Comparison of ENCODE assay signal across 12 cellular contexts in genomic region chr6:337782-338464, GRCh38.
A peak's percentile ranks its signal among the peaks of the same experiment; 100 is the strongest.
DNase-seq lines count a peak whose midpoint lies in the region; ATAC-seq and TF ChIP-seq lines count a peak whose summit lies in the region.
"Had no signal": no experiment of that assay in that cellular context is flagged by ENCODE, and none has a peak within 500 bp of the region (broad histone marks: within the 10 kb centered on the region; RNA-seq: fewer than 3 reads in every experiment).

No MANE protein-coding gene starts in this region.

- H3K4me3 Mint-ChIP-seq in T-helper 2 cell treated with Interferon-gamma antibody and Interleukin-4, amounts not matched to agents 5 μg/mL and 100 μg/mL, for 36 hours = peak overlapping the region; percentile 79
- peak overlapping the region; percentile 83 for H3K4me3 Mint-ChIP-seq in activated naive CD8-positive, alpha-beta T cell

- H3K4me1 Mint-ChIP-seq in T-helper 2 cell treated with Interferon-gamma antibody and Interleukin-4, amounts not matched to agents 5 μg/mL and 100 μg/mL, for 36 hours (ENCODE audit: low read depth) = peaks cover 67% of the 10 kb centered on the region
- H3K4me1 Mint-ChIP-seq in activated naive CD8-positive, alpha-beta T cell (ENCODE audit: low read depth) = peaks cover 69% of the 10 kb centered on the region

- H3K27me3 ChIP-seq in neutrophil = no peaks in the 10 kb centered on the region
- H3K27me3 ChIP-seq: thyroid gland had no signal

- DNase-seq in T-helper 2 cell treated with Interferon-gamma antibody and Interleukin-4, amounts not matched to agents 5 μg/mL and 100 μg/mL, for 36 hours (ENCODE audit: low spot score) = no peak
- no peak for DNase-seq in T-helper 2 cell
- no peak for DNase-seq in NCI-H187 (lab: John Stamatoyannopoulos, UW)
- DNase-seq in DMS 273 treated with DMSO at 0.1 percent for 48 hours (lab: John Stamatoyannopoulos, UW) = no peak
- DNase-seq: 8988T, NCI-H345, thyroid gland had no signal

- H3K4me1 ChIP-seq in HEK293 (ENCODE audit: control insufficient read depth, insufficient read depth, low read length) (peaks cover 2% of the 10 kb centered on the region), neutrophil (ENCODE audit: control insufficient read depth in 1 of 2, insufficient read depth in 1 of 2, low read depth in 1 of 2, low read length in 1 of 2) (peaks cover 65 to 76% of the 10 kb centered on the region in 2 experiments)

- ATAC-seq in GM19397 (IDR thresholded peaks at IDR 0.05; ENCODE audit: unreplicated experiment) = no peak
- ATAC-seq: activated T-helper 17 cell treated with anti-CD3 and anti-CD28 coated beads, Interleukin-2, amount 50 U/mL, for 72 hours had no signal

- no peaks in the 10 kb centered on the region for H3K36me3 ChIP-seq in HEK293 (ENCODE audit: control insufficient read depth in 2 of 2, insufficient read depth in 1 of 2, low read length in 2 of 2)
- no peaks in the 10 kb centered on the region for H3K36me3 ChIP-seq in neutrophil
- H3K36me3 ChIP-seq: thyroid gland had no signal

- H3K27me3 Mint-ChIP-seq in T-helper 2 cell treated with Interferon-gamma antibody and Interleukin-4, amounts not matched to agents 5 μg/mL and 100 μg/mL, for 36 hours (ENCODE audit: low read depth) = no peaks in the 10 kb centered on the region
- no peaks in the 10 kb centered on the region for H3K27me3 Mint-ChIP-seq in activated naive CD8-positive, alpha-beta T cell
- H3K27me3 Mint-ChIP-seq: activated T-helper 17 cell treated with anti-CD3 and anti-CD28 coated beads, Interleukin-2, amount 50 U/mL, for 72 hours had no signal

- H3K27ac Mint-ChIP-seq in T-helper 2 cell treated with Interferon-gamma antibody and Interleukin-4, amounts not matched to agents 5 μg/mL and 100 μg/mL, for 36 hours = peak overlapping the region; percentile 80
- H3K27ac Mint-ChIP-seq in activated naive CD8-positive, alpha-beta T cell = peak overlapping the region; percentile 85
- H3K27ac Mint-ChIP-seq: activated T-helper 17 cell treated with anti-CD3 and anti-CD28 coated beads, Interleukin-2, amount 50 U/mL, for 72 hours had no signal

- H3K27ac ChIP-seq in HEK293 (ENCODE audit: extremely low read depth, low read depth, low read length) (no peak overlapping the region), neutrophil (peak overlapping the region; percentile 73)
- H3K27ac ChIP-seq: thyroid gland had no signal

- POLR2A ChIA-PET in HEK293 (lab: Yijun Ruan, JAX) = no interaction called here

- no peaks in the 10 kb centered on the region for H3K9me3 ChIP-seq in HEK293 (ENCODE audit: control insufficient read depth, insufficient read depth, low read depth, low read length)
- no peaks in the 10 kb centered on the region for H3K9me3 ChIP-seq in neutrophil
- H3K9me3 ChIP-seq: thyroid gland had no signal

- no peak overlapping the region for H3K4me3 ChIP-seq in HEK293 (ENCODE audit: low read depth, low read length)
- H3K4me3 ChIP-seq in neutrophil (ENCODE audit: low read depth in 1 of 2, low read length in 1 of 2) = peak overlapping the region; percentile 4 to 34
- H3K4me3 ChIP-seq: thyroid gland had no signal

- peaks cover 2% of the 10 kb centered on the region for H3K36me3 Mint-ChIP-seq in T-helper 2 cell treated with Interferon-gamma antibody and Interleukin-4, amounts not matched to agents 5 μg/mL and 100 μg/mL, for 36 hours (ENCODE audit: low read depth)
- peaks cover 10% of the 10 kb centered on the region for H3K36me3 Mint-ChIP-seq in activated naive CD8-positive, alpha-beta T cell

- H3K9me3 Mint-ChIP-seq in T-helper 2 cell treated with Interferon-gamma antibody and Interleukin-4, amounts not matched to agents 5 μg/mL and 100 μg/mL, for 36 hours = no peaks in the 10 kb centered on the region
- H3K9me3 Mint-ChIP-seq in activated naive CD8-positive, alpha-beta T cell (ENCODE audit: low read depth) = no peaks in the 10 kb centered on the region
- H3K9me3 Mint-ChIP-seq: activated T-helper 17 cell treated with anti-CD3 and anti-CD28 coated beads, Interleukin-2, amount 50 U/mL, for 72 hours had no signal

- no peak for TF ChIP-seq CTCF in HEK293 (tag by site-specific recombination; IDR thresholded peaks at IDR 0.05)
- no peak for TF ChIP-seq CTCF in neutrophil (IDR thresholded peaks at IDR 0.05)

- CTCF ChIA-PET in HEK293 (lab: Yijun Ruan, JAX) = interaction anchor here (0.7 to 1.0 kb wide), 2 partner anchors 12 to 14 kb away, joined by 3 to 5 read pairs; no protein-coding TSS in a partner anchor

TF ChIP-seq in HEK293, 187 proteins besides CTCF, POLR2A, EP300 and RAD21:
- no peak for TF ChIP-seq ZNF248 (tag by site-specific recombination; IDR thresholded peaks at IDR 0.05)
- TF ChIP-seq ZFHX2 (tag by site-specific recombination; conservative IDR thresholded peaks at IDR 0.05) = peak; percentile 22; the same call in 1 of the 2 replicates
- no peak for TF ChIP-seq ZNF404 (tag by site-specific recombination; IDR thresholded peaks at IDR 0.05)
- no peak for TF ChIP-seq ZNF692 (tag by site-specific recombination; IDR thresholded peaks at IDR 0.05)
- peak; percentile 76 for TF ChIP-seq EGR2 (tag by site-specific recombination; IDR thresholded peaks at IDR 0.05; ENCODE audit: low read depth)
- TF ChIP-seq SCRT2 (tag by site-specific recombination; IDR thresholded peaks at IDR 0.05) = peak; percentile 55; the same call in 1 of the 2 replicates
